8 cellular contexts compared by ENCODE assay signal in the genomic region with DNA sequence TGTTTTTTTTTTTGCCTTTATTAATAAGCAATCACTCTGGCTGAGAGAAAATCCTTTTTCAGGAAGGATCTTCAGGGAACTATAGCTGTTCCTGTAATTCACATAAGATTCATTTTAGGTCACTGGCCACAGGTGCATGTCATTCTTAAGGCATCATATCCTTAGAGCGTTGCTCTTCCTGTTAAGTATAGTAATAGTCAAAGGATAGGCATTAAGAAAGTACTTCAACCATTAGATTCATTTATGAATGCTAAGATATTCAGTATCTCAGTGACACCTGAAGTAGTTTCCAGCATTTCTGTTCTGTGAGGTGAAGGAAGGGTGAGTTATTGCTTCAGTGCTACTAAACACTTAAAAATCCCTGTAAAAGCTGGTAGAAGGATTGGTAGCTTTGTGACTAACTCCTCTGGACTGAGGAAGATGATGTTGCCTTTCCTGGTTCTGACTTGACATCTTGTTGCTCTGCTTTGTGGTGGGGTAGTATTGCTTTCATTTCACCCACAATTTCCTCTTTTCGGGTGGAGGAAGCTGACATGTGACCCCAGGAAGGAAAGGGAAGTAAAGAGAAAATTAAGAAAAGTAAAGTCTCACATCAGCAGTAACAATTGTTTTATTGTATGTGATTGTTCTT. TPM values are rescaled to one million over a fixed set of nuclear protein-coding genes. Genes with fewer than 3 reads are reported as not detected.
DNase-seq lines count a peak whose midpoint lies in the region; ATAC-seq lines count a peak whose summit lies in the region.

No MANE protein-coding gene starts in this region.

- peak overlapping the region; percentile 80 for H3K4me3 Mint-ChIP-seq in T-helper 17 cell

- H3K27ac Mint-ChIP-seq in T-helper 17 cell, result peak overlapping the region; percentile 75

- peak; percentile 56 for DNase-seq in AG08396 (ENCODE audit: low spot score)
- no peak for DNase-seq in T-helper 17 cell
- DNase-seq in right cardiac atrium, result no peak
- DNase-seq in stimulated activated CD8-positive, alpha-beta memory T cell treated with anti-CD3 and anti-CD28 coated beads, Interleukin-4, amount 100 ng/mL, for 48 hours, result no peak
- no peak for DNase-seq in NCI-H510A (lab: John Stamatoyannopoulos, UW)

- no peaks in the 10 kb centered on the region for H3K27me3 Mint-ChIP-seq in T-helper 17 cell

- H3K4me3 ChIP-seq in right cardiac atrium (ENCODE audit: low read length), result no peak overlapping the region

- peaks cover 24% of the 10 kb centered on the region for H3K4me1 Mint-ChIP-seq in T-helper 17 cell

- no peaks in the 10 kb centered on the region for H3K9me3 ChIP-seq in T-helper 17 cell (ENCODE audit: control insufficient read depth, low read length, poor library complexity, severe bottlenecking)
- H3K9me3 ChIP-seq in right cardiac atrium (ENCODE audit: control insufficient read depth, low read length), result no peaks in the 10 kb centered on the region

- intact Hi-C loops in right cardiac atrium (cut with DNase I), result no loop called here

- ATAC-seq in GM18870 (IDR thresholded peaks at IDR 0.05; ENCODE audit: unreplicated experiment) (peak; percentile 70), HG03342 (IDR thresholded peaks at IDR 0.05; ENCODE audit: unreplicated experiment) (peak; percentile 85), T-helper 17 cell (peak; percentile 86), right cardiac atrium (peak; percentile 43 to 59), HG03045 (IDR thresholded peaks at IDR 0.05; ENCODE audit: unreplicated experiment) (no peak)

- no peaks in the 10 kb centered on the region for H3K27me3 ChIP-seq in right cardiac atrium (ENCODE audit: control insufficient read depth, insufficient read depth)

- 61% methylated on average over 2 of the region's 2 CpGs for WGBS in right cardiac atrium

- H3K27ac ChIP-seq in right cardiac atrium (ENCODE audit: low read length), result no peak overlapping the region

- no peaks in the 10 kb centered on the region for H3K36me3 Mint-ChIP-seq in T-helper 17 cell (ENCODE audit: low read depth)

- peaks cover 13% of the 10 kb centered on the region for H3K4me1 ChIP-seq in right cardiac atrium (ENCODE audit: control insufficient read depth, insufficient read depth, low read length)

RNA-seq across cellular contexts. Expression of gene RNF169, which starts 34.7 kb away (rescaled TPM):
- total RNA-seq in T-helper 17 cell (10 to 100 TPM; 18.1 to 19.4 TPM), right cardiac atrium (10 to 100 TPM in 3 of 4 donors, 1 to 10 TPM in 1; 9.9 to 11.6 (median 10.8) TPM)
- 2.5 TPM for polyA plus RNA-seq in right cardiac atrium

RNA-seq across cellular contexts. Expression of gene CHRDL2, which starts 52.1 kb away (rescaled TPM):
- not detected for total RNA-seq in T-helper 17 cell
- total RNA-seq in right cardiac atrium, result 10 to 100 TPM in 1 of 4 donors, 1 to 10 TPM in 3; 2.7 to 11.8 (median 3.2) TPM
- polyA plus RNA-seq in right cardiac atrium, result 0.97 TPM
